ENCODE assay signal across 11 cellular contexts in genomic region chr12:104737682-104738370, GRCh38.
DNase-seq lines count a peak whose midpoint lies in the region; ATAC-seq and TF ChIP-seq lines count a peak whose summit lies in the region.
"Had no signal": no experiment of that assay in that cellular context is flagged by ENCODE, and none has a peak within 500 bp of the region (broad histone marks: within the 10 kb centered on the region; RNA-seq: fewer than 3 reads in every experiment).

No MANE protein-coding gene starts in this region.

- H3K9me3 Mint-ChIP-seq in activated CD8-positive, alpha-beta T cell treated with anti-CD3 and anti-CD28 coated beads for 36 hours, result no peaks in the 10 kb centered on the region

- intact Hi-C loops in A673 (cut with micrococcal nuclease; ENCODE audit: unreplicated experiment) (no loop called here), prostate gland (cut with DNase I) (no loop called here), upper lobe of right lung (cut with DNase I) (no loop called here)
- intact Hi-C loops in activated CD8-positive, alpha-beta T cell treated with anti-CD3 and anti-CD28 coated beads for 36 hours (cut with micrococcal nuclease), result no loop called here

- DNase-seq in A673 (ENCODE audit: low spot score) (peak; percentile 10), DMS153 treated with DMSO at 0.1 percent for 48 hours (lab: John Stamatoyannopoulos, UW; ENCODE audit: unreplicated experiment) (peak; percentile 32), prostate gland (ENCODE audit: low spot score) (no peak), AG08396 (ENCODE audit: low spot score) (no peak), upper lobe of right lung (no peak)
- no peak for DNase-seq in activated CD8-positive, alpha-beta T cell treated with anti-CD3 and anti-CD28 coated beads for 36 hours

- H3K4me1 Mint-ChIP-seq in activated CD8-positive, alpha-beta T cell treated with anti-CD3 and anti-CD28 coated beads for 36 hours (ENCODE audit: low read depth), result peaks cover 72% of the 10 kb centered on the region

- H3K36me3 ChIP-seq in A673 (ENCODE audit: insufficient read depth, low read length, poor library complexity, severe bottlenecking), result no peaks in the 10 kb centered on the region
- H3K36me3 ChIP-seq in mesodermal cell (ENCODE audit: control insufficient read depth, insufficient read depth, low read length), result no peaks in the 10 kb centered on the region
- H3K36me3 ChIP-seq in prostate gland, result no peaks in the 10 kb centered on the region
- H3K36me3 ChIP-seq in upper lobe of right lung, result no peaks in the 10 kb centered on the region
- H3K36me3 ChIP-seq: gastroesophageal sphincter had no signal

- TF ChIP-seq POLR2A in prostate gland (IDR thresholded peaks at IDR 0.05), result no peak

- H3K4me3 Mint-ChIP-seq in activated CD8-positive, alpha-beta T cell treated with anti-CD3 and anti-CD28 coated beads for 36 hours, result no peak overlapping the region

- TF ChIP-seq CTCF in A673 (conservative IDR thresholded peaks at IDR 0.05; ENCODE audit: low read depth, low read length) (no peak), prostate gland (IDR thresholded peaks at IDR 0.05) (no peak), upper lobe of right lung (IDR thresholded peaks at IDR 0.05) (no peak)
- no peak for TF ChIP-seq CTCF in activated CD8-positive, alpha-beta T cell treated with anti-CD3 and anti-CD28 coated beads for 36 hours (IDR thresholded peaks at IDR 0.05)

- CTCF ChIA-PET in A673 (lab: Charles Lee), result no interaction called here
- CTCF ChIA-PET in activated CD8-positive, alpha-beta T cell treated with anti-CD3 and anti-CD28 coated beads for 36 hours (lab: Charles Lee), result no interaction called here

- BruUV-seq in A673 (replicated peaks; lab: Mats Ljungman, UMichigan), result no TSS peak

- H3K4me3 ChIP-seq in A673 (ENCODE audit: low read depth, low read length, poor library complexity, severe bottlenecking) (no peak overlapping the region), mesodermal cell (ENCODE audit: extremely low read depth, insufficient read depth, low read length, poor library complexity, severe bottlenecking) (no peak overlapping the region), prostate gland (no peak overlapping the region), upper lobe of right lung (no peak overlapping the region)
- H3K4me3 ChIP-seq: gastroesophageal sphincter, lung had no signal

- no peak for ATAC-seq in activated CD8-positive, alpha-beta T cell treated with anti-CD3 and anti-CD28 coated beads for 36 hours
- ATAC-seq in HG03439 (IDR thresholded peaks at IDR 0.05; ENCODE audit: unreplicated experiment) (no peak), upper lobe of right lung (no peak)
- ATAC-seq: gastroesophageal sphincter, sciatic nerve had no signal

- H3K9me3 ChIP-seq in A673 (ENCODE audit: low read depth, low read length, poor library complexity, severe bottlenecking) (no peaks in the 10 kb centered on the region), mesodermal cell (ENCODE audit: control insufficient read depth, low read length) (no peaks in the 10 kb centered on the region), prostate gland (no peaks in the 10 kb centered on the region), upper lobe of right lung (no peaks in the 10 kb centered on the region)
- H3K9me3 ChIP-seq: gastroesophageal sphincter had no signal

- no peaks in the 10 kb centered on the region for H3K27me3 ChIP-seq in A673 (replicated peaks; ENCODE audit: insufficient read depth, low read depth, low read length, poor library complexity)
- H3K27me3 ChIP-seq in prostate gland (replicated peaks; ENCODE audit: insufficient read depth), result no peaks in the 10 kb centered on the region
- no peaks in the 10 kb centered on the region for H3K27me3 ChIP-seq in upper lobe of right lung
- H3K27me3 ChIP-seq: gastroesophageal sphincter had no signal

- POLR2A ChIA-PET in A673 (lab: Charles Lee; ENCODE audit: low non-redundant PET), result no interaction called here
- POLR2A ChIA-PET in activated CD8-positive, alpha-beta T cell treated with anti-CD3 and anti-CD28 coated beads for 36 hours (lab: Charles Lee), result no interaction called here

- no peaks in the 10 kb centered on the region for H3K4me1 ChIP-seq in A673 (ENCODE audit: insufficient read depth, low read length, poor library complexity, severe bottlenecking)
- peaks cover 12% of the 10 kb centered on the region for H3K4me1 ChIP-seq in mesodermal cell (ENCODE audit: control insufficient read depth, insufficient read depth, low read length, poor library complexity, severe bottlenecking)
- peaks cover 3% of the 10 kb centered on the region for H3K4me1 ChIP-seq in prostate gland (replicated peaks)
- peaks cover 39% of the 10 kb centered on the region for H3K4me1 ChIP-seq in upper lobe of right lung

- H3K27ac Mint-ChIP-seq in activated CD8-positive, alpha-beta T cell treated with anti-CD3 and anti-CD28 coated beads for 36 hours, result peak overlapping the region; percentile 14

- 73 to 74% methylated on average over 13 to 15 of the region's 16 CpGs for WGBS in mesodermal cell (ENCODE audit: insufficient coverage in 2 of 2), 2 experiments
- WGBS in prostate gland, result 58% methylated on average over 16 of the region's 16 CpGs

- H3K27ac ChIP-seq in A673 (ENCODE audit: low read depth, low read length, poor library complexity, severe bottlenecking), result no peak overlapping the region
- H3K27ac ChIP-seq in mesodermal cell (ENCODE audit: low read depth, low read length, severe bottlenecking), result peak overlapping the region; percentile 33
- H3K27ac ChIP-seq in prostate gland, result no peak overlapping the region
- no peak overlapping the region for H3K27ac ChIP-seq in upper lobe of right lung
- H3K27ac ChIP-seq: gastroesophageal sphincter had no signal

- H3K27me3 Mint-ChIP-seq in activated CD8-positive, alpha-beta T cell treated with anti-CD3 and anti-CD28 coated beads for 36 hours, result no peaks in the 10 kb centered on the region

- H3K36me3 Mint-ChIP-seq in activated CD8-positive, alpha-beta T cell treated with anti-CD3 and anti-CD28 coated beads for 36 hours (ENCODE audit: low read depth), result peaks cover 2% of the 10 kb centered on the region

Comparison
In these comparisons a context has a peak if more than half of its experiments do, and no peak if none do; other contexts are left out.
1. DNase-seq: peak in A673 (single experiment) and DMS153 treated with DMSO at 0.1 percent for 48 hours (single experiment); none in activated CD8-positive, alpha-beta T cell treated with anti-CD3 and anti-CD28 coated beads for 36 hours (single experiment), prostate gland (single experiment), AG08396 (single experiment) and upper lobe of right lung (single experiment).